Comparison of ENCODE assay signal across 25 cellular contexts in the genomic region with DNA sequence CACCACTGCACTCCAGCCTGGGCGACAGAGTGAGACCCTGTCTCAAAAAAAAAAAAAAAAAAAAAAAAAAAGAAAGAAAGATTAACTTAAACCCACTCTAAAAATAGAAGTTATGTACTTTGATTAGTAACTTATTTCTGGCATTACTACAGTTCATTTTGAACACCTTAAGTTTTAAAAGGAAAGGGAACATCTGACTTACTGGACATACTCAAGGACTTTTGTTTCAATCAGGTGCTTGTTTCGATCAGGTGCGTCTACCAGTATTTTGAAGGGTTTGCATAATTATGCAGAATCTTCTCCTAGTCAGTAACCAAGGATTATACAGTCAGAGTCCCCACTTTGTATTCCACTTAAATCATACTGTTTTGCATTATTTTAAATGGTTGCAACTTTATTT.
DNase-seq lines count a peak whose midpoint lies in the region; ATAC-seq and TF ChIP-seq lines count a peak whose summit lies in the region.
"Had no signal": no experiment of that assay in that cellular context is flagged by ENCODE, and none has a peak within 500 bp of the region (broad histone marks: within the 10 kb centered on the region; RNA-seq: fewer than 3 reads in every experiment).

No MANE protein-coding gene starts in this region.

- H3K36me3 Mint-ChIP-seq in activated T-cell treated with anti-CD3 and anti-CD28 coated beads, Interleukin-2, amount 50 U/mL, for 24 hours (ENCODE audit: low read depth), result peaks cover 89% of the 10 kb centered on the region

- H3K9me3 ChIP-seq in body of pancreas (peaks cover 0 to 10% (median 0%) of the 10 kb centered on the region in 3 donors), left lung (peaks cover 0 to 19% of the 10 kb centered on the region in 2 donors)
- H3K9me3 ChIP-seq: BE2C had no signal

- H3K4me1 Mint-ChIP-seq in activated T-cell treated with anti-CD3 and anti-CD28 coated beads, Interleukin-2, amount 50 U/mL, for 24 hours (ENCODE audit: low read depth), result no peaks in the 10 kb centered on the region
- H3K4me1 Mint-ChIP-seq: CD4-positive, alpha-beta memory T cell; CD8-positive, alpha-beta memory T cell had no signal

- intact Hi-C loops in body of pancreas (cut with DNase I), result no loop called here
- intact Hi-C loops in left lung (cut with DNase I), result no loop called here

- H3K27me3 ChIP-seq in body of pancreas (no peaks in the 10 kb centered on the region), left lung (no peaks in the 10 kb centered on the region)
- H3K27me3 ChIP-seq: BE2C, BLaER1 had no signal

- H3K4me1 ChIP-seq in body of pancreas, result peaks cover 29% of the 10 kb centered on the region
- peaks cover 0 to 1% of the 10 kb centered on the region in 2 donors for H3K4me1 ChIP-seq in left lung
- H3K4me1 ChIP-seq: BE2C, BLaER1 had no signal

- WGBS in body of pancreas, 2 donors, result 19 to 28% methylated on average over 3 of the region's 3 CpGs

- ATAC-seq in body of pancreas (peak; percentile 73), left lung (peak; percentile 20), HG03039 (IDR thresholded peaks at IDR 0.05; ENCODE audit: unreplicated experiment) (no peak)
- ATAC-seq: GM12878 had no signal

- TF ChIP-seq CTCF in body of pancreas (IDR thresholded peaks at IDR 0.05) (no peak), left lung (IDR thresholded peaks at IDR 0.05) (no peak)

- no peak for TF ChIP-seq POLR2A in body of pancreas (IDR thresholded peaks at IDR 0.05)

- H3K4me3 ChIP-seq in body of pancreas (no peak overlapping the region), left lung (no peak overlapping the region)
- H3K4me3 ChIP-seq: BLaER1, GM12878 had no signal

- H3K36me3 ChIP-seq in body of pancreas (replicated peaks in 1 of 2; ENCODE audit: insufficient read depth in 1 of 2, low read depth in 2 of 2), result no peaks in the 10 kb centered on the region
- peaks cover 0 to 20% of the 10 kb centered on the region in 2 donors for H3K36me3 ChIP-seq in left lung
- H3K36me3 ChIP-seq: BE2C had no signal

- H3K27ac Mint-ChIP-seq in activated T-cell treated with anti-CD3 and anti-CD28 coated beads, Interleukin-2, amount 50 U/mL, for 24 hours, result no peak overlapping the region
- H3K27ac Mint-ChIP-seq: CD14-positive monocyte; CD4-positive, alpha-beta memory T cell; CD4-positive, CD25-positive, alpha-beta regulatory T cell; CD8-positive, alpha-beta memory T cell had no signal

- DNase-seq in body of pancreas (no peak), left lung (no peak), renal cortical epithelial cell (ENCODE audit: low read depth) (peak; percentile 20), SW 1271 (lab: John Stamatoyannopoulos, UW) (no peak)
- no peak for DNase-seq in activated CD4-positive, alpha-beta T cell treated with anti-CD3 and anti-CD28 coated beads, Interleukin-2, amount 50 U/mL, for 4 hours
- no peak for DNase-seq in activated T-cell treated with anti-CD3 and anti-CD28 coated beads, Interleukin-2, amount 50 U/mL, for 24 hours
- DNase-seq: 8988T; ACHN; BE2C; C1 segment of cervical spinal cord; CD4-positive, alpha-beta memory T cell; CD4-positive, CD25-positive, alpha-beta regulatory T cell; CD8-positive, alpha-beta memory T cell; COR-L47; DMS 273 treated with DMSO at 0.1 percent for 48 hours; DMS153; DMS53; DMS79; DND-41; EL; GDM1 had no signal

- no peak overlapping the region for H3K4me3 Mint-ChIP-seq in activated T-cell treated with anti-CD3 and anti-CD28 coated beads, Interleukin-2, amount 50 U/mL, for 24 hours
- H3K4me3 Mint-ChIP-seq: CD14-positive monocyte; CD4-positive, alpha-beta memory T cell; CD4-positive, CD25-positive, alpha-beta regulatory T cell; CD8-positive, alpha-beta memory T cell had no signal

- no peaks in the 10 kb centered on the region for H3K27me3 Mint-ChIP-seq in activated T-cell treated with anti-CD3 and anti-CD28 coated beads, Interleukin-2, amount 50 U/mL, for 24 hours
- H3K27me3 Mint-ChIP-seq: CD4-positive, alpha-beta memory T cell; CD4-positive, CD25-positive, alpha-beta regulatory T cell; CD8-positive, alpha-beta memory T cell had no signal

- peaks cover 53% of the 10 kb centered on the region for H3K9me3 Mint-ChIP-seq in activated T-cell treated with anti-CD3 and anti-CD28 coated beads, Interleukin-2, amount 50 U/mL, for 24 hours

- H3K27ac ChIP-seq in body of pancreas (peak overlapping the region in 3 of 4 donors; percentile 19 to 58 (median 38)), left lung (no peak overlapping the region)
- H3K27ac ChIP-seq: BLaER1 had no signal

Comparison
In these comparisons a context has a peak if more than half of its experiments do, and no peak if none do; other contexts are left out.
1. H3K27ac ChIP-seq: peak in body of pancreas (3 of 4); none in left lung (0 of 2).